8 cellular contexts compared by ENCODE assay signal in genomic region chr1:153790282-153790995, GRCh38. TPM values are rescaled to one million over a fixed set of nuclear protein-coding genes. Genes with fewer than 3 reads are reported as not detected.
DNase-seq lines count a peak whose midpoint lies in the region; ATAC-seq, FAIRE-seq and TF ChIP-seq lines count a peak whose summit lies in the region.

No MANE protein-coding gene starts in this region.

- H3K9me3 ChIP-seq in OCI-LY7 (ENCODE audit: low read length) = no peaks in the 10 kb centered on the region; the same call in 1 of the 2 replicates
- no peaks in the 10 kb centered on the region for H3K9me3 ChIP-seq in mucosa of stomach (ENCODE audit: control insufficient read depth, low read length)

- no peaks in the 10 kb centered on the region for H3K9me2 ChIP-seq in OCI-LY7 (ENCODE audit: insufficient read depth, low read length)

- H3K27ac Mint-ChIP-seq in activated CD8-positive, alpha-beta memory T cell treated with anti-CD3 and anti-CD28 coated beads, Interleukin-2, amount 10 ng/mL, durations not matched to agents 7 days and 5 days = peak overlapping the region; percentile 86

- TF ChIP-seq CTCF in OCI-LY7 (conservative IDR thresholded peaks at IDR 0.05; ENCODE audit: low read length) (no peak), dorsolateral prefrontal cortex (IDR thresholded peaks at IDR 0.05 in 54 of 56, conservative IDR thresholded peaks at IDR 0.05 in 2 of 56; ENCODE audit: low read depth in 1 of 56, partially characterized antibody in 56 of 56) (peak in 6 of 56 donors; percentile 4 to 29 (median 12)), D721Med (IDR thresholded peaks at IDR 0.05; ENCODE audit: insufficient read depth, missing control alignments) (no peak)

- TF ChIP-seq POLR2A in GM12892 (IDR thresholded peaks at IDR 0.05; ENCODE audit: low read depth, low read length) = no peak

- no peaks in the 10 kb centered on the region for H3K9me3 Mint-ChIP-seq in activated CD8-positive, alpha-beta memory T cell treated with anti-CD3 and anti-CD28 coated beads, Interleukin-2, amount 10 ng/mL, durations not matched to agents 7 days and 5 days (ENCODE audit: low read depth)

- intact Hi-C loops in OCI-LY7 (cut with micrococcal nuclease; ENCODE audit: unreplicated experiment) = no loop called here
- intact Hi-C loops in dorsolateral prefrontal cortex (cut with DNase I) = loop anchor here in 1 of 2 donors (10.0 kb wide), 1 partner anchor 154 kb away; the partner anchor contains the start of gene DENND4B

- H3K27me3 Mint-ChIP-seq in activated CD8-positive, alpha-beta memory T cell treated with anti-CD3 and anti-CD28 coated beads, Interleukin-2, amount 10 ng/mL, durations not matched to agents 7 days and 5 days = peaks cover 15% of the 10 kb centered on the region

- no peaks in the 10 kb centered on the region for H4K20me1 ChIP-seq in OCI-LY7 (ENCODE audit: insufficient read depth, low read length)

- no peak for DNase-seq in activated CD8-positive, alpha-beta memory T cell treated with anti-CD3 and anti-CD28 coated beads, Interleukin-2, amount 10 ng/mL, durations not matched to agents 7 days and 5 days
- no peak for DNase-seq in activated CD8-positive, alpha-beta memory T cell treated with anti-CD3 and anti-CD28 coated beads, Interleukin-2, amount 50 U/mL, for 48 hours
- DNase-seq in OCI-LY7 (ENCODE audit: low spot score) (no peak), dorsolateral prefrontal cortex (peak; percentile 53 to 90 (median 79)), GM12892 (ENCODE audit: insufficient read length) (no peak), D721Med (ENCODE audit: insufficient read length, low spot score) (no peak)

- H3K4me3 Mint-ChIP-seq in activated CD8-positive, alpha-beta memory T cell treated with anti-CD3 and anti-CD28 coated beads, Interleukin-2, amount 10 ng/mL, durations not matched to agents 7 days and 5 days = peak overlapping the region; percentile 53

- H3K27ac ChIP-seq in OCI-LY7 (ENCODE audit: low read depth, low read length, poor library complexity, severe bottlenecking) (peak overlapping the region; percentile 27), dorsolateral prefrontal cortex (peak overlapping the region; percentile 73 to 97 (median 93))

- H3K36me3 ChIP-seq in OCI-LY7 (ENCODE audit: insufficient read depth, low read length) (no peaks in the 10 kb centered on the region), mucosa of stomach (ENCODE audit: control insufficient read depth, insufficient read depth, low read length) (no peaks in the 10 kb centered on the region)

- peak overlapping the region; percentile 61 for H3K9ac ChIP-seq in mucosa of stomach (ENCODE audit: low read length)

- FAIRE-seq in GM12892 (lab: Jason Lieb, UNC) = no peak
- no peak for FAIRE-seq in D721Med (lab: Jason Lieb, UNC)

- H2AFZ ChIP-seq in OCI-LY7 (ENCODE audit: low read length) = peak overlapping the region; percentile 50; the same call in 1 of the 2 replicates

- H3K4me1 Mint-ChIP-seq in activated CD8-positive, alpha-beta memory T cell treated with anti-CD3 and anti-CD28 coated beads, Interleukin-2, amount 10 ng/mL, durations not matched to agents 7 days and 5 days = peaks cover 41% of the 10 kb centered on the region

- H3K4me1 ChIP-seq in OCI-LY7 (ENCODE audit: insufficient read depth, low read length, poor library complexity, severe bottlenecking) (peaks cover 32% of the 10 kb centered on the region), mucosa of stomach (ENCODE audit: control insufficient read depth, insufficient read depth, low read length) (peaks cover 11% of the 10 kb centered on the region)

- peak overlapping the region; percentile 51 for H3K4me2 ChIP-seq in OCI-LY7 (ENCODE audit: low read length)

- POLR2A ChIA-PET in OCI-LY7 (lab: Charles Lee) = interaction anchor here (1.0 kb wide), 1 partner anchor 9 kb away, joined by 3 read pairs; no protein-coding TSS in a partner anchor

- ATAC-seq in activated CD8-positive, alpha-beta memory T cell treated with anti-CD3 and anti-CD28 coated beads, Interleukin-2, amount 10 ng/mL, durations not matched to agents 7 days and 5 days = peak; percentile 2
- no peak for ATAC-seq in GM18870 (IDR thresholded peaks at IDR 0.05; ENCODE audit: unreplicated experiment)

- no peaks in the 10 kb centered on the region for H3K27me3 ChIP-seq in dorsolateral prefrontal cortex
- H3K27me3 ChIP-seq in mucosa of stomach (ENCODE audit: control insufficient read depth, insufficient read depth, low read length) = no peaks in the 10 kb centered on the region

- H3K4me3 ChIP-seq in OCI-LY7 (ENCODE audit: low read depth, low read length, poor library complexity, severe bottlenecking) (peak overlapping the region; percentile 33), dorsolateral prefrontal cortex (peak overlapping the region; percentile 0 to 66 (median 43)), mucosa of stomach (ENCODE audit: low read length) (no peak overlapping the region)

- H3K79me2 ChIP-seq in OCI-LY7 (ENCODE audit: insufficient read depth, low read depth, low read length) = no peaks in the 10 kb centered on the region

- no peaks in the 10 kb centered on the region for H3K36me3 Mint-ChIP-seq in activated CD8-positive, alpha-beta memory T cell treated with anti-CD3 and anti-CD28 coated beads, Interleukin-2, amount 10 ng/mL, durations not matched to agents 7 days and 5 days

- BruUV-seq in OCI-LY7 (replicated peaks; lab: Mats Ljungman, UMichigan) = no TSS peak

- CTCF ChIA-PET in activated CD8-positive, alpha-beta memory T cell treated with anti-CD3 and anti-CD28 coated beads, Interleukin-2, amount 10 ng/mL, durations not matched to agents 7 days and 5 days (lab: Charles Lee) = interaction anchor here (1.0 to 1.5 kb wide), 3 partner anchors 15 to 196 kb away, joined by 4 to 8 read pairs (median 6); partner anchors contain the start of genes RAB13 and SLC27A3
- CTCF ChIA-PET in OCI-LY7 (lab: Charles Lee; ENCODE audit: unreplicated experiment) = no interaction called here

RNA-seq across cellular contexts. Expression of gene SLC27A3, which starts 15.2 kb away (rescaled TPM):
- 10 to 100 TPM; 39.8 to 43.0 TPM for total RNA-seq in activated CD8-positive, alpha-beta memory T cell treated with anti-CD3 and anti-CD28 coated beads, Interleukin-2, amount 10 ng/mL, durations not matched to agents 7 days and 5 days
- total RNA-seq in OCI-LY7 (2014; rRNA removed; shearing (Covaris generic)) = 3.3 and 4.5 TPM in 2 replicates
- total RNA-seq in OCI-LY7 (2022) (7.7 and 10.2 TPM in 2 replicates), dorsolateral prefrontal cortex (10 to 100 TPM in 118 of 120 experiments, 1 to 10 TPM in 2; 8.6 to 41.4 (median 19.7) TPM)
- 7.4 TPM for polyA plus RNA-seq in GM12892 (2012; ENCODE audit: missing spikeins)

Comparison
In these comparisons a context has a peak if more than half of its experiments do, and no peak if none do; other contexts are left out.
1. DNase-seq: peak in dorsolateral prefrontal cortex (10 of 10); none in activated CD8-positive, alpha-beta memory T cell treated with anti-CD3 and anti-CD28 coated beads, Interleukin-2, amount 10 ng/mL, durations not matched to agents 7 days and 5 days (single experiment), activated CD8-positive, alpha-beta memory T cell treated with anti-CD3 and anti-CD28 coated beads, Interleukin-2, amount 50 U/mL, for 48 hours (single experiment), OCI-LY7 (single experiment), GM12892 (single experiment) and D721Med (single experiment).